ENCODE assay signal across 15 cellular contexts in genomic region chr2:28160986-28161425, GRCh38.
DNase-seq lines count a peak whose midpoint lies in the region; ATAC-seq and TF ChIP-seq lines count a peak whose summit lies in the region.
"Had no signal": no experiment of that assay in that cellular context is flagged by ENCODE, and none has a peak within 500 bp of the region (broad histone marks: within the 10 kb centered on the region; RNA-seq: fewer than 3 reads in every experiment).

No MANE protein-coding gene starts in this region.

- TF ChIP-seq POLR2A in gastroesophageal sphincter (IDR thresholded peaks at IDR 0.05): no peak

- H3K9me3 Mint-ChIP-seq in activated naive CD4-positive, alpha-beta T cell treated with anti-CD3 and anti-CD28 coated beads, Interleukin-2, amount 50 U/mL, for 72 hours: peaks cover 0 to 2% of the 10 kb centered on the region in 2 donors

- WGBS in gastroesophageal sphincter (ENCODE audit: low coverage in 1 of 2), 2 donors: 34 to 47% methylated on average over 2 of the region's 3 CpGs
- WGBS in smooth muscle cell (ENCODE audit: low lambda C conversion rate): 12% methylated on average over 3 of the region's 3 CpGs

- H3K4me1 ChIP-seq in gastroesophageal sphincter (peaks cover 14 to 39% (median 19%) of the 10 kb centered on the region in 3 donors), smooth muscle cell (ENCODE audit: low read depth) (peaks cover 33% of the 10 kb centered on the region)

- H3K9ac ChIP-seq in smooth muscle cell (ENCODE audit: low read depth): no peak overlapping the region

- TF ChIP-seq CTCF in gastroesophageal sphincter (IDR thresholded peaks at IDR 0.05) (no peak), smooth muscle cell (IDR thresholded peaks at IDR 0.05; ENCODE audit: borderline replicate concordance, insufficient read depth, poor library complexity, severe bottlenecking) (no peak)

- TF ChIP-seq EP300 in gastroesophageal sphincter (IDR thresholded peaks at IDR 0.05): no peak

- no peaks in the 10 kb centered on the region for H4K20me1 ChIP-seq in smooth muscle cell (ENCODE audit: low read depth)

- peaks cover 10 to 18% of the 10 kb centered on the region in 2 donors for H3K36me3 Mint-ChIP-seq in activated naive CD4-positive, alpha-beta T cell treated with anti-CD3 and anti-CD28 coated beads, Interleukin-2, amount 50 U/mL, for 72 hours

- H3K9me3 ChIP-seq in gastroesophageal sphincter (peaks cover 0 to under 1% (median 0%) of the 10 kb centered on the region in 3 donors), smooth muscle cell (replicated peaks; ENCODE audit: low read depth) (no peaks in the 10 kb centered on the region)

- H3K79me2 ChIP-seq in smooth muscle cell (ENCODE audit: low read depth): no peaks in the 10 kb centered on the region

- H3K27ac ChIP-seq in gastroesophageal sphincter (no peak overlapping the region), smooth muscle cell (ENCODE audit: low read depth) (peak overlapping the region; percentile 91)
- H3K27ac ChIP-seq: HL-60 had no signal

- no peak overlapping the region for H3K27ac Mint-ChIP-seq in activated naive CD4-positive, alpha-beta T cell treated with anti-CD3 and anti-CD28 coated beads, Interleukin-2, amount 50 U/mL, for 72 hours
- H3K27ac Mint-ChIP-seq: activated naive CD4-positive, alpha-beta T cell treated with anti-CD3 and anti-CD28 coated beads for 36 hours; T-helper 1 cell treated with Interleukin-12 subunit alpha and Interleukin-12 subunit beta and Interleukin-4 antibody, amounts not matched to agents 30 μg/mL and 1 μg/mL, for 36 hours had no signal

- H3K4me3 ChIP-seq in gastroesophageal sphincter (no peak overlapping the region), smooth muscle cell (no peak overlapping the region)

- no peak overlapping the region for H2AFZ ChIP-seq in smooth muscle cell (ENCODE audit: low read depth)

- DNase-seq in GM03348 (ENCODE audit: low spot score) (peak; percentile 79), SW480 (ENCODE audit: low spot score) (peak; percentile 86), smooth muscle cell (lab: John Stamatoyannopoulos, UW; ENCODE audit: unreplicated experiment) (no peak), HPDE6-E6E7 (ENCODE audit: extremely low spot score) (no peak)
- no peak for DNase-seq in stimulated activated CD4-positive, alpha-beta T cell treated with anti-CD3 and anti-CD28 coated beads, Interleukin-4, amount 100 ng/mL, for 1 hour
- DNase-seq in activated naive CD4-positive, alpha-beta T cell treated with anti-CD3 and anti-CD28 coated beads, Interleukin-2, amount 50 U/mL, for 72 hours (ENCODE audit: low spot score in 2 of 2): no peak
- DNase-seq: activated CD4-positive, alpha-beta T cell treated with anti-CD3 and anti-CD28 coated beads, Interleukin-2, amount 50 U/mL, for 4 hours; activated naive CD4-positive, alpha-beta T cell treated with anti-CD3 and anti-CD28 coated beads for 36 hours; COR-L47; NCI-H1417; stimulated activated CD4-positive, alpha-beta T cell treated with anti-CD3 and anti-CD28 coated beads, Interleukin-1b, Interleukin-23, amount 100 ng/mL, for 48 hours had no signal

- H3K36me3 ChIP-seq in gastroesophageal sphincter (no peaks in the 10 kb centered on the region), smooth muscle cell (ENCODE audit: low read depth) (no peaks in the 10 kb centered on the region)

- H3K27me3 ChIP-seq in gastroesophageal sphincter: no peaks in the 10 kb centered on the region
- H3K27me3 ChIP-seq in smooth muscle cell (ENCODE audit: low read depth): no peaks in the 10 kb centered on the region

- ATAC-seq in gastroesophageal sphincter: peak; percentile 25
- ATAC-seq in activated naive CD4-positive, alpha-beta T cell treated with anti-CD3 and anti-CD28 coated beads, Interleukin-2, amount 50 U/mL, for 72 hours: no peak
- ATAC-seq in GM19467 (IDR thresholded peaks at IDR 0.05; ENCODE audit: unreplicated experiment): no peak

- H3F3A ChIP-seq in smooth muscle cell (ENCODE audit: low read depth): peaks cover 32% of the 10 kb centered on the region

- H3K4me2 ChIP-seq in smooth muscle cell: peak overlapping the region; percentile 69

Comparison
In these comparisons a context has a peak if more than half of its experiments do, and no peak if none do; other contexts are left out.
1. DNase-seq: peak in GM03348 (single experiment) and SW480 (single experiment); none in smooth muscle cell (single experiment), stimulated activated CD4-positive, alpha-beta T cell treated with anti-CD3 and anti-CD28 coated beads, Interleukin-4, amount 100 ng/mL, for 1 hour (single experiment), HPDE6-E6E7 (single experiment) and activated naive CD4-positive, alpha-beta T cell treated with anti-CD3 and anti-CD28 coated beads, Interleukin-2, amount 50 U/mL, for 72 hours (0 of 2).